ENCODE assay signal across 8 cellular contexts in the genomic region with DNA sequence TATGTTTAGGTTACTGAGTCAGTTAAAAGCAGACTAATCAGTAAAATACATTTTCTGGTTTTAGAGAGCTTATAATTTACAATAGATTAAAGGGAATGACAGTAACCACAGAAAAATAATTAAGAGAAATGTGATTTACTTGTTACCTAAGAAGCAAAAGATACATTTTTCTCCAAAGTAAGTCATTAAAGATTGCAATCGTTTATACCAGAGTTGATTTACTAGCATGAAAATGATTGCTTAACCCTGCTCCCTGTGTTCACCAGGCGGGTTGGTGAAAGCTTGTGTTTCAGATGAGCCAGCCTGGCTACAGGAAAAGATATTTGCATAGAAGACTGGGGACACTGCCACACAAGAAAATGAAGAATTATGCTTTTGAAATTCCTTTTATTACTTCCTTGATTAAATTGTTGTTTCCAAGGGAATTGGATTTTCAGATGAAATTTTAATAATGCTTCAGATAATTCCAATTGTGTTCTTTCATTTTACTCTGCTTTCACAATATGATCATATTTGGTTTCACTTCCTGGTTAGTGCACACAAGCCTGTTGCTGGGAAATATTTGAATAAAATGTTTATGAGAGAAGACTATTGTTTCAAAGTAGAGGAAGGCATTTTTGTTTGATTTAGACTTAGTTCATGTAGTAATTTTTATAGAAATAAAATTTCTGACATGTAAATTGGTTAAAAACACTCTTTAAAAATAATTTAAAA. TPM values are rescaled to one million over a fixed set of nuclear protein-coding genes. Genes with fewer than 3 reads are reported as not detected.
DNase-seq lines count a peak whose midpoint lies in the region; ATAC-seq and TF ChIP-seq lines count a peak whose summit lies in the region.

No MANE protein-coding gene starts in this region.

- peak; percentile 80 for DNase-seq in DMS79 treated with DMSO at 0.1 percent for 48 hours (lab: John Stamatoyannopoulos, UW)
- peak; percentile 26 for DNase-seq in GM20000 (ENCODE audit: low spot score)
- peak; percentile 12 for DNase-seq in SK-MEL-5 (ENCODE audit: low read depth, low spot score)
- DNase-seq in fibroblast of villous mesenchyme (ENCODE audit: low read depth), result peak; percentile 22
- no peak for DNase-seq in thoracic aorta (ENCODE audit: low spot score)
- DNase-seq in NCI-H187 (lab: John Stamatoyannopoulos, UW), result no peak
- DNase-seq in HuH-7.5 (ENCODE audit: low spot score), result no peak

- H3K9me3 ChIP-seq in thoracic aorta, result no peaks in the 10 kb centered on the region

- H3K4me3 ChIP-seq in fibroblast of villous mesenchyme (ENCODE audit: low read depth, low read length) (no peak overlapping the region), thoracic aorta (peak overlapping the region; percentile 22)

- in situ Hi-C loops in SK-MEL-5 (cut with HindIII; ENCODE audit: low pct_unique_long_range_greater_than_20kb, low sequenced_read_pairs), result no loop called here

- ATAC-seq in HG03571 (IDR thresholded peaks at IDR 0.05; ENCODE audit: unreplicated experiment), result peak; percentile 81
- no peak for ATAC-seq in thoracic aorta (ENCODE audit: insufficient number of reproducible peaks, low FRiP score, low read depth)

- H3K36me3 ChIP-seq in thoracic aorta, result no peaks in the 10 kb centered on the region

- no peak for TF ChIP-seq CTCF in GM20000 (IDR thresholded peaks at IDR 0.05; ENCODE audit: extremely low read depth, missing control alignments)
- no peak for TF ChIP-seq CTCF in fibroblast of villous mesenchyme (IDR thresholded peaks at IDR 0.05; ENCODE audit: insufficient read depth, low read depth, low read length)
- no peak for TF ChIP-seq CTCF in thoracic aorta (IDR thresholded peaks at IDR 0.05)

- H3K27me3 ChIP-seq in thoracic aorta (replicated peaks; ENCODE audit: insufficient read depth), result no peaks in the 10 kb centered on the region

- H3K27ac ChIP-seq in thoracic aorta, result no peak overlapping the region

- peaks cover 3 to 13% of the 10 kb centered on the region in 2 donors for H3K4me1 ChIP-seq in thoracic aorta (ENCODE audit: control insufficient read depth in 1 of 2, low read depth in 2 of 2)

RNA-seq across cellular contexts. Expression of gene LRRC8B, which starts 28.0 kb away (rescaled TPM):
- 3.9 and 5.7 TPM in 2 replicates for total RNA-seq in SK-MEL-5 (2014; rRNA removed; shearing (Covaris generic))
- 2.4 and 3.4 TPM in 2 replicates for polyA plus RNA-seq in SK-MEL-5 (2015; cell fraction: cytosol; rRNA removed)
- 1.3 TPM in 2 replicates for polyA plus RNA-seq in SK-MEL-5 (2015; cell fraction: nucleus; rRNA removed)
- total RNA-seq in fibroblast of villous mesenchyme (0.64 and 0.86 TPM in 2 replicates), thoracic aorta (1 to 10 TPM; 5.5 to 6.5 TPM)

Comparison
In these comparisons a context has a peak if more than half of its experiments do, and no peak if none do; other contexts are left out.
1. DNase-seq: peak in DMS79 treated with DMSO at 0.1 percent for 48 hours (single experiment), GM20000 (single experiment), SK-MEL-5 (single experiment) and fibroblast of villous mesenchyme (single experiment); none in thoracic aorta (single experiment), NCI-H187 (0 of 2) and HuH-7.5 (single experiment).